Comparison of ENCODE assay signal across 9 cellular contexts in the genomic region with DNA sequence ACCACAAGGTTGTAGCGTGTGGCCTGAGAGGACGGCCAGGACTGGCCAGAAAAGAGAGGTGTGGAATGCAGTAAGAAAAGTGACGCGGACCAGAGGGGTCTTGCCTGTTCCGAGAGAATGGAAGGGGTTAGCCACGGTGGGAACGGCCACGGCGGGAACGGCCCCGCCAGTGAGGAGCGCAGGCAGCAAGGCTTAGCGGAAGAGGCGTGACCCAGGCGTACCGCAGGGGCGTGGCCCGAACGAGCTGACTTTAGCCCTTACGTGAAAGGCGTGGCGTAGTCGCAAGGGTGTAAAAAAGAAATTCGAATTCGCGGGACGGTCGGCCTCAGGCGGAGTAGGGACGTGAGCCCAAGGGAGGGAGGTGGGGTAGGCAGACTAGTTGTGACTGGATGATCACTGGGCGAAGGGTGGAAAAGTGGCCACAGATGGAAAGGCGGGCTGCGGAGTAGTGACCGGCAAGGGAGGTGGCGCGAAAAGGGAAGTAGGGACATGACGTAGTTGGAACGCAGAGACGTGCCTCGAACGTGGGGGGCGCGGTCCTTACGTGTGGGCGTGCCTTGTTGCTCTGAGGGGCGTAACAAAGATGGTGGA. TPM values are rescaled to one million over a fixed set of nuclear protein-coding genes. Genes with fewer than 3 reads are reported as not detected.
DNase-seq lines count a peak whose midpoint lies in the region; ATAC-seq and TF ChIP-seq lines count a peak whose summit lies in the region.
"Had no signal": no experiment of that assay in that cellular context is flagged by ENCODE, and none has a peak within 500 bp of the region (broad histone marks: within the 10 kb centered on the region; RNA-seq: fewer than 3 reads in every experiment).

No MANE protein-coding gene starts in this region.

- CTCF ChIA-PET in activated CD4-positive, alpha-beta T cell treated with anti-CD3 and anti-CD28 coated beads, Interleukin-2, amount 10 ng/mL, durations not matched to agents 7 days and 5 days (lab: Charles Lee) = no interaction called here

- peak overlapping the region; percentile 98 to 100 for H3K27ac ChIP-seq in liver (ENCODE audit: low read depth in 1 of 2, low read length in 2 of 2)

- no peaks in the 10 kb centered on the region for H3K36me3 ChIP-seq in liver (ENCODE audit: control insufficient read depth in 4 of 4, insufficient read depth in 3 of 4, low read depth in 1 of 4, low read length in 3 of 4)

- no peak for TF ChIP-seq RAD21 in liver (IDR thresholded peaks at IDR 0.05)

- H3K9ac ChIP-seq in liver (ENCODE audit: low read depth in 1 of 2, low read length in 2 of 2) = peak overlapping the region; percentile 67 to 87

- POLR2A ChIA-PET in activated CD4-positive, alpha-beta T cell treated with anti-CD3 and anti-CD28 coated beads, Interleukin-2, amount 10 ng/mL, durations not matched to agents 7 days and 5 days (lab: Charles Lee) = interaction anchor here (0.7 to 1.0 kb wide), 2 partner anchors 76 to 1980 kb away, joined by 3 read pairs; no protein-coding TSS in a partner anchor

- under 1% methylated on average over 46 of the region's 46 CpGs for WGBS in liver

- H3K9me3 ChIP-seq in liver (ENCODE audit: control insufficient read depth in 4 of 4, low read length in 3 of 4) = no peaks in the 10 kb centered on the region

- ATAC-seq in GM19351 (IDR thresholded peaks at IDR 0.05; ENCODE audit: unreplicated experiment) (peak; percentile 80), HG03469 (IDR thresholded peaks at IDR 0.05; ENCODE audit: unreplicated experiment) (peak; percentile 49)

- no peaks in the 10 kb centered on the region for H3K9me3 Mint-ChIP-seq in activated CD4-positive, alpha-beta T cell treated with anti-CD3 and anti-CD28 coated beads, Interleukin-2, amount 10 ng/mL, durations not matched to agents 7 days and 5 days
- H3K9me3 Mint-ChIP-seq: brain had no signal

- TF ChIP-seq CTCF in liver (IDR thresholded peaks at IDR 0.05; ENCODE audit: low read depth, low read length, missing input control) = no peak

- H3K4me3 Mint-ChIP-seq in activated CD4-positive, alpha-beta T cell treated with anti-CD3 and anti-CD28 coated beads, Interleukin-2, amount 10 ng/mL, durations not matched to agents 7 days and 5 days = no peak overlapping the region
- H3K4me3 Mint-ChIP-seq: brain had no signal

- H3K36me3 Mint-ChIP-seq in activated CD4-positive, alpha-beta T cell treated with anti-CD3 and anti-CD28 coated beads, Interleukin-2, amount 10 ng/mL, durations not matched to agents 7 days and 5 days (ENCODE audit: low read depth) = no peaks in the 10 kb centered on the region

- peak overlapping the region; percentile 72 to 95 (median 89) for H3K4me3 ChIP-seq in liver (ENCODE audit: low read depth in 1 of 3, low read length in 3 of 3)

- no peak overlapping the region for H3K27ac Mint-ChIP-seq in activated CD4-positive, alpha-beta T cell treated with anti-CD3 and anti-CD28 coated beads, Interleukin-2, amount 10 ng/mL, durations not matched to agents 7 days and 5 days
- H3K27ac Mint-ChIP-seq: brain had no signal

- DNase-seq in C1 segment of cervical spinal cord (lab: John Stamatoyannopoulos, UW) (peak; percentile 82 to 99 (median 96)), NCI-H526 (lab: John Stamatoyannopoulos, UW) (peak; percentile 93 to 96), dermis microvascular lymphatic vessel endothelial cell (ENCODE audit: low read depth in 2 of 2) (peak; percentile 86 to 92)
- peak; percentile 88 for DNase-seq in activated CD4-positive, alpha-beta T cell treated with anti-CD3 and anti-CD28 coated beads, Interleukin-2, amount 10 ng/mL, durations not matched to agents 7 days and 5 days
- DNase-seq in stimulated activated CD4-positive, alpha-beta T cell treated with anti-CD3 and anti-CD28 coated beads, Interleukin-4, amount 100 ng/mL, for 1 hour = peak; percentile 86

- no peaks in the 10 kb centered on the region for H3K27me3 ChIP-seq in liver (ENCODE audit: control insufficient read depth in 4 of 4, insufficient read depth in 4 of 4, low read length in 3 of 4)

- H3K4me1 ChIP-seq in liver (ENCODE audit: control insufficient read depth in 4 of 4, insufficient read depth in 4 of 4, low read length in 3 of 4) = peaks cover 0 to 35% (median 27%) of the 10 kb centered on the region in 4 donors

- H3K4me1 Mint-ChIP-seq in activated CD4-positive, alpha-beta T cell treated with anti-CD3 and anti-CD28 coated beads, Interleukin-2, amount 10 ng/mL, durations not matched to agents 7 days and 5 days = peaks cover 20% of the 10 kb centered on the region

- H3K27me3 Mint-ChIP-seq in activated CD4-positive, alpha-beta T cell treated with anti-CD3 and anti-CD28 coated beads, Interleukin-2, amount 10 ng/mL, durations not matched to agents 7 days and 5 days = no peaks in the 10 kb centered on the region
- H3K27me3 Mint-ChIP-seq: brain had no signal

TF ChIP-seq in liver, 16 proteins besides CTCF, POLR2A, EP300 and RAD21:
- TF ChIP-seq FOXA1 (IDR thresholded peaks at IDR 0.05) = no peak
- no peak for TF ChIP-seq ATF3 (IDR thresholded peaks at IDR 0.05)
- TF ChIP-seq FOXA2 (IDR thresholded peaks at IDR 0.05) = no peak
- peak in 1 of 2 donors; percentile 24 for TF ChIP-seq JUND (IDR thresholded peaks at IDR 0.05)
- no peak for TF ChIP-seq NR2F2 (IDR thresholded peaks at IDR 0.05)
- no peak for TF ChIP-seq RXRA (IDR thresholded peaks at IDR 0.05)
- TF ChIP-seq YY1 (IDR thresholded peaks at IDR 0.05) = no peak
- peak in 1 of 2 donors; percentile 81 for TF ChIP-seq GABPA (IDR thresholded peaks at IDR 0.05 in 1 of 2, conservative IDR thresholded peaks at IDR 0.05 in 1 of 2)
- TF ChIP-seq TAF1 (conservative IDR thresholded peaks at IDR 0.05) = peak; percentile 86
- no peak for TF ChIP-seq MAX (IDR thresholded peaks at IDR 0.05)
- peak; percentile 54 for TF ChIP-seq SP1 (IDR thresholded peaks at IDR 0.05)
- TF ChIP-seq, protein P1, sequence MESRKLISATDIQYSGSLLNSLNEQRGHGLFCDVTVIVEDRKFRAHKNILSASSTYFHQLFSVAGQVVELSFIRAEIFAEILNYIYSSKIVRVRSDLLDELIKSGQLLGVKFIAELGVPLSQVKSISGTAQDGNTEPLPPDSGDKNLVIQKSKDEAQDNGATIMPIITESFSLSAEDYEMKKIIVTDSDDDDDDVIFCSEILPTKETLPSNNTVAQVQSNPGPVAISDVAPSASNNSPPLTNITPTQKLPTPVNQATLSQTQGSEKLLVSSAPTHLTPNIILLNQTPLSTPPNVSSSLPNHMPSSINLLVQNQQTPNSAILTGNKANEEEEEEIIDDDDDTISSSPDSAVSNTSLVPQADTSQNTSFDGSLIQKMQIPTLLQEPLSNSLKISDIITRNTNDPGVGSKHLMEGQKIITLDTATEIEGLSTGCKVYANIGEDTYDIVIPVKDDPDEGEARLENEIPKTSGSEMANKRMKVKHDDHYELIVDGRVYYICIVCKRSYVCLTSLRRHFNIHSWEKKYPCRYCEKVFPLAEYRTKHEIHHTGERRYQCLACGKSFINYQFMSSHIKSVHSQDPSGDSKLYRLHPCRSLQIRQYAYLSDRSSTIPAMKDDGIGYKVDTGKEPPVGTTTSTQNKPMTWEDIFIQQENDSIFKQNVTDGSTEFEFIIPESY (IDR thresholded peaks at IDR 0.05) = no peak
- no peak for TF ChIP-seq EGR1 (IDR thresholded peaks at IDR 0.05; ENCODE audit: low read depth in 2 of 2)
- TF ChIP-seq HNF4A (conservative IDR thresholded peaks at IDR 0.05) = peak; percentile 29 to 31
- TF ChIP-seq, protein P2, sequence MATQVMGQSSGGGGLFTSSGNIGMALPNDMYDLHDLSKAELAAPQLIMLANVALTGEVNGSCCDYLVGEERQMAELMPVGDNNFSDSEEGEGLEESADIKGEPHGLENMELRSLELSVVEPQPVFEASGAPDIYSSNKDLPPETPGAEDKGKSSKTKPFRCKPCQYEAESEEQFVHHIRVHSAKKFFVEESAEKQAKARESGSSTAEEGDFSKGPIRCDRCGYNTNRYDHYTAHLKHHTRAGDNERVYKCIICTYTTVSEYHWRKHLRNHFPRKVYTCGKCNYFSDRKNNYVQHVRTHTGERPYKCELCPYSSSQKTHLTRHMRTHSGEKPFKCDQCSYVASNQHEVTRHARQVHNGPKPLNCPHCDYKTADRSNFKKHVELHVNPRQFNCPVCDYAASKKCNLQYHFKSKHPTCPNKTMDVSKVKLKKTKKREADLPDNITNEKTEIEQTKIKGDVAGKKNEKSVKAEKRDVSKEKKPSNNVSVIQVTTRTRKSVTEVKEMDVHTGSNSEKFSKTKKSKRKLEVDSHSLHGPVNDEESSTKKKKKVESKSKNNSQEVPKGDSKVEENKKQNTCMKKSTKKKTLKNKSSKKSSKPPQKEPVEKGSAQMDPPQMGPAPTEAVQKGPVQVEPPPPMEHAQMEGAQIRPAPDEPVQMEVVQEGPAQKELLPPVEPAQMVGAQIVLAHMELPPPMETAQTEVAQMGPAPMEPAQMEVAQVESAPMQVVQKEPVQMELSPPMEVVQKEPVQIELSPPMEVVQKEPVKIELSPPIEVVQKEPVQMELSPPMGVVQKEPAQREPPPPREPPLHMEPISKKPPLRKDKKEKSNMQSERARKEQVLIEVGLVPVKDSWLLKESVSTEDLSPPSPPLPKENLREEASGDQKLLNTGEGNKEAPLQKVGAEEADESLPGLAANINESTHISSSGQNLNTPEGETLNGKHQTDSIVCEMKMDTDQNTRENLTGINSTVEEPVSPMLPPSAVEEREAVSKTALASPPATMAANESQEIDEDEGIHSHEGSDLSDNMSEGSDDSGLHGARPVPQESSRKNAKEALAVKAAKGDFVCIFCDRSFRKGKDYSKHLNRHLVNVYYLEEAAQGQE (IDR thresholded peaks at IDR 0.05) = peak; percentile 33
- TF ChIP-seq HNF4G (IDR thresholded peaks at IDR 0.05) = no peak

RNA-seq across cellular contexts. Expression of gene CLTRN, which starts 10.4 kb away (rescaled TPM):
- total RNA-seq in activated CD4-positive, alpha-beta T cell treated with anti-CD3 and anti-CD28 coated beads, Interleukin-2, amount 10 ng/mL, durations not matched to agents 7 days and 5 days = under 1 TPM; 0.17 to 0.21 TPM
- total RNA-seq in dermis microvascular lymphatic vessel endothelial cell (under 0.01 TPM in 1 of 2 replicates, not detected in the other), liver (1 to 10 TPM; 1.5 to 3.0 TPM)
- polyA plus RNA-seq in liver = 10 to 100 TPM in 1 of 2 donors, 1 to 10 TPM in 1; 6.9 to 11.0 TPM

Comparison
In these comparisons a context has a peak if more than half of its experiments do, and no peak if none do; other contexts are left out.
1. Peak in every context shown above with its lines: DNase-seq, ATAC-seq, H3K4me3 ChIP-seq and H3K27ac ChIP-seq.